ENCODE assay signal across 9 cellular contexts in the genomic region with DNA sequence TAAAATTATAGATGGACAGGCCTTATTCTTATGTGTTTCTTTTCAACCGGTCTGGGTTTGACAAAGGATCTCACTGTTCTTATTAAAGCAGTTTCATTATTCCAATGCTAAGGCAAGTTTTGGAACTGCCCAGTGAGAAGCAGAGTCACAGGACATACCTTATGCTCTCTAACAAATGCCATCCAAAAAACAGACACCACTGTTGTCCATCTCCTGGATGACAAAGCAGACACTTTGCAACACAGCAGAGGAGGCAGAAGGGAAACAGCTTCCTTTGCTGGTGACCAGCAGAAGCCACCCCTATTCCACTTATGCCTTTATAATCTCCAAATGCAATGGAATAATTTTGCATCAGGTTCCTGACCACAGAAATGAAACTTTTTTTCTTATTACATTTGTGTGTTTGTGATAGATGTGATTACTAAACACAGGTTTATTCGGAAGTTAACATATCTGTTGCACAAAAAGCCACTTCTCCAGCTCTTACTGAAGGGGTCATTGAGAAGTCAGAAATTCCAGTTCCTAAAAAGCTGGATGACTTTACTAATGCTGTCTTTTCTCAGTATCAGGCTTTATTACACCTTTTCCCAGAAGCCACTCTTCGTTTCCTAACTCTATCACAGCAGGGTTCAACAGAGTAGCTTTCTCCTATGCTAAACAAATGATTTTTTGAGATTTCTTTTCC.
A peak's percentile ranks its signal among the peaks of the same experiment; 100 is the strongest.
DNase-seq lines count a peak whose midpoint lies in the region; ATAC-seq and TF ChIP-seq lines count a peak whose summit lies in the region.
"Had no signal": no experiment of that assay in that cellular context is flagged by ENCODE, and none has a peak within 500 bp of the region (broad histone marks: within the 10 kb centered on the region; RNA-seq: fewer than 3 reads in every experiment).

No MANE protein-coding gene starts in this region.

- no peaks in the 10 kb centered on the region for H3K9me3 ChIP-seq in GM23248 (ENCODE audit: low read depth)
- no peaks in the 10 kb centered on the region for H3K9me3 ChIP-seq in neutrophil

- H3K9me3 Mint-ChIP-seq in MCF 10A (ENCODE audit: unreplicated experiment): no peaks in the 10 kb centered on the region

- peaks cover 28% of the 10 kb centered on the region for H3K4me1 ChIP-seq in ACC112 (ENCODE audit: control insufficient read depth, insufficient read depth, low read length, unreplicated experiment)
- H3K4me1 ChIP-seq in GM23248 (ENCODE audit: insufficient read depth): peaks cover 7% of the 10 kb centered on the region
- H3K4me1 ChIP-seq in neutrophil (ENCODE audit: control insufficient read depth in 1 of 2, insufficient read depth in 1 of 2, low read depth in 1 of 2, low read length in 1 of 2): peaks cover 21 to 22% of the 10 kb centered on the region in 2 experiments

- TF ChIP-seq CTCF in MCF 10A (IDR thresholded peaks at IDR 0.05; ENCODE audit: unreplicated experiment): no peak
- no peak for TF ChIP-seq CTCF in neutrophil (IDR thresholded peaks at IDR 0.05)

- TSS peak; percentile 40 for BruUV-seq in MCF 10A (replicated peaks; lab: Mats Ljungman, UMichigan)

- H3F3A ChIP-seq in GM23248 (ENCODE audit: insufficient read depth): no peaks in the 10 kb centered on the region

- H3K4me1 Mint-ChIP-seq in MCF 10A (ENCODE audit: insufficient read depth, unreplicated experiment): peaks cover 64% of the 10 kb centered on the region

- H3K4me3 ChIP-seq in ACC112 (ENCODE audit: low read depth, low read length) (no peak overlapping the region), GM23248 (no peak overlapping the region), neutrophil (ENCODE audit: low read depth in 1 of 2, low read length in 1 of 2) (peak overlapping the region in 1 of 2 experiments; percentile 5)

- no peaks in the 10 kb centered on the region for H3K9me2 ChIP-seq in GM23248 (ENCODE audit: insufficient read depth)

- no peak overlapping the region for H3K4me2 ChIP-seq in GM23248 (ENCODE audit: unreplicated experiment)

- POLR2A ChIA-PET in MCF 10A (lab: Yijun Ruan, JAX): interaction anchor here (0.6 to 3.2 kb wide), 26 partner anchors 25 to 649 kb away, joined by 3 to 37 read pairs (median 5); a partner anchor contains a TSS

- no peak overlapping the region for H3K4me3 Mint-ChIP-seq in MCF 10A (ENCODE audit: unreplicated experiment)

- no peaks in the 10 kb centered on the region for H3K36me3 ChIP-seq in ACC112 (ENCODE audit: insufficient read depth, low read length)
- no peaks in the 10 kb centered on the region for H3K36me3 ChIP-seq in GM23248 (ENCODE audit: low read depth)
- no peaks in the 10 kb centered on the region for H3K36me3 ChIP-seq in neutrophil

- ATAC-seq in GM21825 (IDR thresholded peaks at IDR 0.05; ENCODE audit: unreplicated experiment): no peak
- ATAC-seq in GM21619 (IDR thresholded peaks at IDR 0.05; ENCODE audit: unreplicated experiment): no peak

- CTCF ChIA-PET in MCF 10A (lab: Yijun Ruan, JAX): interaction anchor here (2.3 kb wide), 1 partner anchor 218 kb away, joined by 7 read pairs; no protein-coding TSS in a partner anchor

- peak overlapping the region; percentile 11; the same call in 1 of the 2 replicates for H3K27ac ChIP-seq in ACC112 (ENCODE audit: low read depth, low read length)
- H3K27ac ChIP-seq in GM23248: no peak overlapping the region
- peak overlapping the region; percentile 66 for H3K27ac ChIP-seq in neutrophil

- no peak overlapping the region for H2AFZ ChIP-seq in ACC112 (ENCODE audit: low read length, unreplicated experiment)
- 0 out of 2 replicates have a peak overlapping the region, but pooled peaks have one; percentile 27 for H2AFZ ChIP-seq in GM23248

- H3K27ac Mint-ChIP-seq in MCF 10A (ENCODE audit: low read depth, unreplicated experiment): peak overlapping the region; percentile 65

- H3K9ac ChIP-seq in GM23248: no peak overlapping the region

- H3K27me3 ChIP-seq in ACC112 (ENCODE audit: insufficient read depth, low read length) (no peaks in the 10 kb centered on the region), GM23248 (replicated peaks; ENCODE audit: insufficient read depth) (no peaks in the 10 kb centered on the region), neutrophil (no peaks in the 10 kb centered on the region)

- no peaks in the 10 kb centered on the region for H3K79me2 ChIP-seq in ACC112 (ENCODE audit: control insufficient read depth, insufficient read depth, low read length, unreplicated experiment)
- no peaks in the 10 kb centered on the region for H3K79me2 ChIP-seq in GM23248 (ENCODE audit: insufficient read depth)

- DNase-seq in GM23248 (no peak), MCF 10A (ENCODE audit: unreplicated experiment) (no peak), ureter (ENCODE audit: low spot score) (no peak), NCI-H1417 (lab: John Stamatoyannopoulos, UW) (no peak)
- DNase-seq: activated CD4-positive, CD25-positive, alpha-beta regulatory T cell treated with anti-CD3 and anti-CD28 coated beads, Interleukin-2, amount 50 U/mL, for 72 hours had no signal

- in situ Hi-C loops in GM23248 (cut with MboI): no loop called here

- no peaks in the 10 kb centered on the region for H3K27me3 Mint-ChIP-seq in MCF 10A (ENCODE audit: insufficient read depth, unreplicated experiment)

- H4K20me1 ChIP-seq in GM23248 (ENCODE audit: insufficient read depth): no peaks in the 10 kb centered on the region

- intact Hi-C loops in MCF 10A (cut with micrococcal nuclease): loop anchor here (2.0 kb wide), 1 partner anchor 51 kb away; no protein-coding TSS in a partner anchor

- H3K36me3 Mint-ChIP-seq in MCF 10A (ENCODE audit: insufficient read depth, unreplicated experiment): peaks cover 9% of the 10 kb centered on the region

- 89 to 97% methylated on average over 3 of the region's 3 CpGs for WGBS in GM23248 (ENCODE audit: low coverage in 1 of 2, low lambda C conversion rate in 2 of 2, missing lambda C conversion rate in 2 of 2), 2 experiments
